In the genomic region with DNA sequence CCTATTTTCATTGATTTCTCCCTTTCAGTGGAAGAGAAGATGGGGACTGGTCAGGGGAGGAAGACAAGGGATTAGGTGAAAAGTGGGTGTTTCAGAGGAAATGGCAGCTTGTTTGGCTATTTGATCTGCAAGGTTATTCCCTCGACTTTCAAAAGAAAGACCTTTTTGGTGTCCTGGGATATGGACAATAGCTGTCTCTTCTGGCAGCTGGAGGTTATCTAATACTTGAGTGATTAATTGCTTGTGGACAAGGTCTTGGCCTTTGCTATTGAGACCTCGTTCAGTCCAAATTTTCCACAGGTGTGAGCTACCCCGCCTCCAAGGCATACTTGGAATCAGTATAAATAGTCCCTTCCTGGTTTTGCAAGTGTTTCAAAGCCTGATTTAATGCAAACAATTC, we compare ENCODE assay signal across 22 cellular contexts.
"Had no signal": no experiment of that assay in that cellular context is flagged by ENCODE, and none has a peak within 500 bp of the region (broad histone marks: within the 10 kb centered on the region; RNA-seq: fewer than 3 reads in every experiment).

No MANE protein-coding gene starts in this region.

- H3K4me3 ChIP-seq: MG63, SJCRH30 had no signal

- FAIRE-seq: HTR-8/SVneo had no signal

- H3K27ac ChIP-seq: HL-60, RWPE1, SJCRH30 had no signal

- H3K9me3 ChIP-seq: MG63, SJCRH30 had no signal

- H3K36me3 ChIP-seq: MG63, SJCRH30 had no signal

- H3K27me3 ChIP-seq: MG63, SJCRH30 had no signal

- DNase-seq: Karpas-422; KG1; MG63; NCI-H1092; NCI-H1105 treated with DMSO at 0.1 percent for 48 hours; NCI-H1417 treated with DMSO at 0.1 percent for 48 hours; NCI-H1694; NCI-H187 treated with DMSO at 0.1 percent for 48 hours; NCI-H2029 treated with DMSO at 0.1 percent for 48 hours; NCI-H2171 treated with DMSO at 0.1 percent for 48 hours; NCI-H345; NCI-H446 treated with DMSO at 0.1 percent for 48 hours; NCI-H524; NCI-H526 treated with DMSO at 0.1 percent for 48 hours; NCI-H748 treated with DMSO at 0.1 percent for 48 hours; NK-92 treated with Interleukin-12 subunit alpha and Interleukin-12 subunit beta, amount 100 ng/mL, for 24 hours; PC-3; SHP77 treated with DMSO at 0.1 percent for 48 hours; SJCRH30 had no signal

- H3K4me1 ChIP-seq: SJCRH30 had no signal
